ENCODE assay signal across 9 cellular contexts in genomic region chr5:1488882-1489680, GRCh38.
A peak's percentile ranks its signal among the peaks of the same experiment; 100 is the strongest.
DNase-seq lines count a peak whose midpoint lies in the region; ATAC-seq and TF ChIP-seq lines count a peak whose summit lies in the region.
"Had no signal": no experiment of that assay in that cellular context is flagged by ENCODE, and none has a peak within 500 bp of the region (broad histone marks: within the 10 kb centered on the region; RNA-seq: fewer than 3 reads in every experiment).

No MANE protein-coding gene starts in this region.

- ATAC-seq in GM21423 (IDR thresholded peaks at IDR 0.05; ENCODE audit: unreplicated experiment) = peak; percentile 56

- TF ChIP-seq CTCF in GM12864 (IDR thresholded peaks at IDR 0.05; ENCODE audit: low read depth, low read length, missing control alignments) = no peak

- DNase-seq in GM12864 (ENCODE audit: low read depth) (no peak), HPDE6-E6E7 (ENCODE audit: extremely low spot score) (peak; percentile 33), astrocyte of the hippocampus (ENCODE audit: low read depth, low spot score) (peak; percentile 66), GDM1 (lab: John Stamatoyannopoulos, UW) (no peak), hippocampal formation (lab: John Stamatoyannopoulos, UW) (no peak), amygdala (lab: John Stamatoyannopoulos, UW) (no peak)
- DNase-seq in stimulated activated CD4-positive, alpha-beta T cell treated with anti-CD3 and anti-CD28 coated beads, Interleukin-4, amount 100 ng/mL, for 24 hours = peak; percentile 42
- DNase-seq: psoas muscle had no signal

- peak overlapping the region; percentile 64 for H3K4me3 ChIP-seq in GM12864 (ENCODE audit: low read depth, low read length)
- H3K4me3 ChIP-seq: psoas muscle had no signal

Comparison
In these comparisons a context has a peak if more than half of its experiments do, and no peak if none do; other contexts are left out.
1. DNase-seq: peak in HPDE6-E6E7 (single experiment), astrocyte of the hippocampus (single experiment) and stimulated activated CD4-positive, alpha-beta T cell treated with anti-CD3 and anti-CD28 coated beads, Interleukin-4, amount 100 ng/mL, for 24 hours (single experiment); none in GM12864 (single experiment), GDM1 (single experiment), hippocampal formation (0 of 2) and amygdala (0 of 56).